1 cellular context compared by ENCODE assay signal in genomic region chr3:14508966-14509795, GRCh38.
TF ChIP-seq lines count a peak whose summit lies in the region.

No MANE protein-coding gene starts in this region.

TF ChIP-seq in K562, 482 proteins besides CTCF, POLR2A, EP300 and RAD21 (continued from another document and continues in another):
- no peak for TF ChIP-seq CEBPZ (IDR thresholded peaks at IDR 0.05; ENCODE audit: borderline replicate concordance, low read depth, low read length)
- TF ChIP-seq GTF2E2 (tag; IDR thresholded peaks at IDR 0.05): no peak
- no peak for TF ChIP-seq ZNF224 (CRISPR knock-in tag; IDR thresholded peaks at IDR 0.05)
- no peak for TF ChIP-seq MLX (CRISPR knock-in tag; conservative IDR thresholded peaks at IDR 0.05)
- TF ChIP-seq HINFP (tag; conservative IDR thresholded peaks at IDR 0.05; ENCODE audit: low read depth): no peak
- TF ChIP-seq ZBED1 (IDR thresholded peaks at IDR 0.05): no peak
- no peak for TF ChIP-seq AFF1 (IDR thresholded peaks at IDR 0.05; ENCODE audit: low read depth in 1 of 2, partially characterized antibody in 2 of 2)
- peak; percentile 54; the same call in 1 of the 2 replicates for TF ChIP-seq STAG1 (CRISPR knock-in tag; IDR thresholded peaks at IDR 0.05; ENCODE audit: borderline replicate concordance)
- 0 out of 2 replicates have a peak, but pooled peaks have one; percentile 3 for TF ChIP-seq MAFK (IDR thresholded peaks at IDR 0.05; ENCODE audit: low read length)
- TF ChIP-seq ZNF408 (CRISPR knock-in tag; IDR thresholded peaks at IDR 0.05; ENCODE audit: low read depth): no peak
- TF ChIP-seq FOSL1 (tag; conservative IDR thresholded peaks at IDR 0.05): no peak
- TF ChIP-seq TAF7 (tag; IDR thresholded peaks at IDR 0.05): no peak
- TF ChIP-seq ZNF41 (CRISPR knock-in tag; conservative IDR thresholded peaks at IDR 0.05): no peak
- no peak for TF ChIP-seq HNRNPLL (IDR thresholded peaks at IDR 0.05; ENCODE audit: low read depth, low read length, poor library complexity, severe bottlenecking)
- no peak for TF ChIP-seq XRCC4 (IDR thresholded peaks at IDR 0.05; ENCODE audit: extremely low read depth, insufficient read depth, insufficient read length)
- TF ChIP-seq ZNF232 (CRISPR knock-in tag; IDR thresholded peaks at IDR 0.05): no peak
- TF ChIP-seq ASH1L (IDR thresholded peaks at IDR 0.05; ENCODE audit: borderline replicate concordance, low read depth, partially characterized antibody): no peak
- TF ChIP-seq CREBBP (IDR thresholded peaks at IDR 0.05; ENCODE audit: low read depth, low read length): no peak
- no peak for TF ChIP-seq U2AF2 (optimal IDR thresholded peaks at IDR 0.05; ENCODE audit: low read depth, low read length)
- TF ChIP-seq TEAD4 (IDR thresholded peaks at IDR 0.05; ENCODE audit: low read length): peak; percentile 13; the same call in 1 of the 2 replicates
- TF ChIP-seq TEAD4 (CRISPR knock-in tag; IDR thresholded peaks at IDR 0.05; ENCODE audit: borderline replicate concordance): no peak
- no peak for TF ChIP-seq IRF1 (CRISPR knock-in tag; IDR thresholded peaks at IDR 0.05; ENCODE audit: borderline replicate concordance)
- TF ChIP-seq ZKSCAN8 (CRISPR knock-in tag; IDR thresholded peaks at IDR 0.05): peak; percentile 86
- no peak for TF ChIP-seq IRF2 (CRISPR knock-in tag; IDR thresholded peaks at IDR 0.05)
- no peak for TF ChIP-seq NCOA1 (IDR thresholded peaks at IDR 0.05; ENCODE audit: low read depth)
- no peak for TF ChIP-seq CHD7 (IDR thresholded peaks at IDR 0.05; ENCODE audit: low read depth, low read length)
- no peak for TF ChIP-seq NFIC (IDR thresholded peaks at IDR 0.05)
- TF ChIP-seq SMARCE1 (IDR thresholded peaks at IDR 0.05): no peak
- no peak for TF ChIP-seq FUS (optimal IDR thresholded peaks at IDR 0.05; ENCODE audit: low read depth, low read length)
- TF ChIP-seq GTF3C2 (IDR thresholded peaks at IDR 0.05; ENCODE audit: borderline replicate concordance, extremely low read depth, insufficient read length): no peak
- TF ChIP-seq HES1 (IDR thresholded peaks at IDR 0.05; ENCODE audit: low read depth): no peak
